Comparison of ENCODE assay signal across 1 cellular context in the genomic region with DNA sequence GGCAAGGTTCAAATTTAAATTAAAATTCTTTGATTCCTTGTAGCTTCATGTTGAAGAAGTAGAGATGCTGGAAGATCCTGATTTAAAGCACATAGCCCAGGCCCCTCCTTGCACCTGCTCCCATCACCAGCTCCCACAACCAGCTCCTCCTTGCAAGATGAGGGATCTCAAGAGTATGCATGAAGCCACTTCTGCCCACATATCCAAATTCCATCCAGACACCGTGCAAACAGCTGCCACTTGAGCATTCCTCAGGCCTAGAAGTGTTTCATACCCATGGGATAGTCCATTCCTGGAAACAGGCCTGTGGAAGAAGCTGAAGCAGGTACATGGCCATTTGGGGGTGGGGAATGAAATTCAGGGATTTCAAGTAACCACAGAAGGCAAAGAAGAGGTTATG.
TF ChIP-seq lines count a peak whose summit lies in the region.

No MANE protein-coding gene starts in this region.

TF ChIP-seq in H1, 55 proteins besides CTCF, POLR2A, EP300 and RAD21 (continued from another document):
- TF ChIP-seq, protein P1, sequence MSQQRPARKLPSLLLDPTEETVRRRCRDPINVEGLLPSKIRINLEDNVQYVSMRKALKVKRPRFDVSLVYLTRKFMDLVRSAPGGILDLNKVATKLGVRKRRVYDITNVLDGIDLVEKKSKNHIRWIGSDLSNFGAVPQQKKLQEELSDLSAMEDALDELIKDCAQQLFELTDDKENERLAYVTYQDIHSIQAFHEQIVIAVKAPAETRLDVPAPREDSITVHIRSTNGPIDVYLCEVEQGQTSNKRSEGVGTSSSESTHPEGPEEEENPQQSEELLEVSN (IDR thresholded peaks at IDR 0.05), result no peak
- TF ChIP-seq, protein P2, sequence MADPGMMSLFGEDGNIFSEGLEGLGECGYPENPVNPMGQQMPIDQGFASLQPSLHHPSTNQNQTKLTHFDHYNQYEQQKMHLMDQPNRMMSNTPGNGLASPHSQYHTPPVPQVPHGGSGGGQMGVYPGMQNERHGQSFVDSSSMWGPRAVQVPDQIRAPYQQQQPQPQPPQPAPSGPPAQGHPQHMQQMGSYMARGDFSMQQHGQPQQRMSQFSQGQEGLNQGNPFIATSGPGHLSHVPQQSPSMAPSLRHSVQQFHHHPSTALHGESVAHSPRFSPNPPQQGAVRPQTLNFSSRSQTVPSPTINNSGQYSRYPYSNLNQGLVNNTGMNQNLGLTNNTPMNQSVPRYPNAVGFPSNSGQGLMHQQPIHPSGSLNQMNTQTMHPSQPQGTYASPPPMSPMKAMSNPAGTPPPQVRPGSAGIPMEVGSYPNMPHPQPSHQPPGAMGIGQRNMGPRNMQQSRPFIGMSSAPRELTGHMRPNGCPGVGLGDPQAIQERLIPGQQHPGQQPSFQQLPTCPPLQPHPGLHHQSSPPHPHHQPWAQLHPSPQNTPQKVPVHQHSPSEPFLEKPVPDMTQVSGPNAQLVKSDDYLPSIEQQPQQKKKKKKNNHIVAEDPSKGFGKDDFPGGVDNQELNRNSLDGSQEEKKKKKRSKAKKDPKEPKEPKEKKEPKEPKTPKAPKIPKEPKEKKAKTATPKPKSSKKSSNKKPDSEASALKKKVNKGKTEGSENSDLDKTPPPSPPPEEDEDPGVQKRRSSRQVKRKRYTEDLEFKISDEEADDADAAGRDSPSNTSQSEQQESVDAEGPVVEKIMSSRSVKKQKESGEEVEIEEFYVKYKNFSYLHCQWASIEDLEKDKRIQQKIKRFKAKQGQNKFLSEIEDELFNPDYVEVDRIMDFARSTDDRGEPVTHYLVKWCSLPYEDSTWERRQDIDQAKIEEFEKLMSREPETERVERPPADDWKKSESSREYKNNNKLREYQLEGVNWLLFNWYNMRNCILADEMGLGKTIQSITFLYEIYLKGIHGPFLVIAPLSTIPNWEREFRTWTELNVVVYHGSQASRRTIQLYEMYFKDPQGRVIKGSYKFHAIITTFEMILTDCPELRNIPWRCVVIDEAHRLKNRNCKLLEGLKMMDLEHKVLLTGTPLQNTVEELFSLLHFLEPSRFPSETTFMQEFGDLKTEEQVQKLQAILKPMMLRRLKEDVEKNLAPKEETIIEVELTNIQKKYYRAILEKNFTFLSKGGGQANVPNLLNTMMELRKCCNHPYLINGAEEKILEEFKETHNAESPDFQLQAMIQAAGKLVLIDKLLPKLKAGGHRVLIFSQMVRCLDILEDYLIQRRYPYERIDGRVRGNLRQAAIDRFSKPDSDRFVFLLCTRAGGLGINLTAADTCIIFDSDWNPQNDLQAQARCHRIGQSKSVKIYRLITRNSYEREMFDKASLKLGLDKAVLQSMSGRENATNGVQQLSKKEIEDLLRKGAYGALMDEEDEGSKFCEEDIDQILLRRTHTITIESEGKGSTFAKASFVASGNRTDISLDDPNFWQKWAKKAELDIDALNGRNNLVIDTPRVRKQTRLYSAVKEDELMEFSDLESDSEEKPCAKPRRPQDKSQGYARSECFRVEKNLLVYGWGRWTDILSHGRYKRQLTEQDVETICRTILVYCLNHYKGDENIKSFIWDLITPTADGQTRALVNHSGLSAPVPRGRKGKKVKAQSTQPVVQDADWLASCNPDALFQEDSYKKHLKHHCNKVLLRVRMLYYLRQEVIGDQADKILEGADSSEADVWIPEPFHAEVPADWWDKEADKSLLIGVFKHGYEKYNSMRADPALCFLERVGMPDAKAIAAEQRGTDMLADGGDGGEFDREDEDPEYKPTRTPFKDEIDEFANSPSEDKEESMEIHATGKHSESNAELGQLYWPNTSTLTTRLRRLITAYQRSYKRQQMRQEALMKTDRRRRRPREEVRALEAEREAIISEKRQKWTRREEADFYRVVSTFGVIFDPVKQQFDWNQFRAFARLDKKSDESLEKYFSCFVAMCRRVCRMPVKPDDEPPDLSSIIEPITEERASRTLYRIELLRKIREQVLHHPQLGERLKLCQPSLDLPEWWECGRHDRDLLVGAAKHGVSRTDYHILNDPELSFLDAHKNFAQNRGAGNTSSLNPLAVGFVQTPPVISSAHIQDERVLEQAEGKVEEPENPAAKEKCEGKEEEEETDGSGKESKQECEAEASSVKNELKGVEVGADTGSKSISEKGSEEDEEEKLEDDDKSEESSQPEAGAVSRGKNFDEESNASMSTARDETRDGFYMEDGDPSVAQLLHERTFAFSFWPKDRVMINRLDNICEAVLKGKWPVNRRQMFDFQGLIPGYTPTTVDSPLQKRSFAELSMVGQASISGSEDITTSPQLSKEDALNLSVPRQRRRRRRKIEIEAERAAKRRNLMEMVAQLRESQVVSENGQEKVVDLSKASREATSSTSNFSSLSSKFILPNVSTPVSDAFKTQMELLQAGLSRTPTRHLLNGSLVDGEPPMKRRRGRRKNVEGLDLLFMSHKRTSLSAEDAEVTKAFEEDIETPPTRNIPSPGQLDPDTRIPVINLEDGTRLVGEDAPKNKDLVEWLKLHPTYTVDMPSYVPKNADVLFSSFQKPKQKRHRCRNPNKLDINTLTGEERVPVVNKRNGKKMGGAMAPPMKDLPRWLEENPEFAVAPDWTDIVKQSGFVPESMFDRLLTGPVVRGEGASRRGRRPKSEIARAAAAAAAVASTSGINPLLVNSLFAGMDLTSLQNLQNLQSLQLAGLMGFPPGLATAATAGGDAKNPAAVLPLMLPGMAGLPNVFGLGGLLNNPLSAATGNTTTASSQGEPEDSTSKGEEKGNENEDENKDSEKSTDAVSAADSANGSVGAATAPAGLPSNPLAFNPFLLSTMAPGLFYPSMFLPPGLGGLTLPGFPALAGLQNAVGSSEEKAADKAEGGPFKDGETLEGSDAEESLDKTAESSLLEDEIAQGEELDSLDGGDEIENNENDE (IDR thresholded peaks at IDR 0.05; ENCODE audit: insufficient replicate concordance, low read length), result no peak
